In genomic region chr16:75548456-75548855, GRCh38 we compare ENCODE assay signal across 1 cellular context. TPM values are rescaled to one million over a fixed set of nuclear protein-coding genes. Genes with fewer than 3 reads are reported as not detected.
"Had no signal": no experiment of that assay in that cellular context is flagged by ENCODE, and none has a peak within 500 bp of the region (broad histone marks: within the 10 kb centered on the region; RNA-seq: fewer than 3 reads in every experiment).

No MANE protein-coding gene starts in this region.

RNA-seq across cellular contexts. Expression of gene CHST5, which starts 12.5 kb away (rescaled TPM):
- total RNA-seq: G401 had no signal

RNA-seq across cellular contexts. Expression of gene CHST6, which starts 53.2 kb away (rescaled TPM):
- total RNA-seq: G401 had no signal
